In the genomic region with DNA sequence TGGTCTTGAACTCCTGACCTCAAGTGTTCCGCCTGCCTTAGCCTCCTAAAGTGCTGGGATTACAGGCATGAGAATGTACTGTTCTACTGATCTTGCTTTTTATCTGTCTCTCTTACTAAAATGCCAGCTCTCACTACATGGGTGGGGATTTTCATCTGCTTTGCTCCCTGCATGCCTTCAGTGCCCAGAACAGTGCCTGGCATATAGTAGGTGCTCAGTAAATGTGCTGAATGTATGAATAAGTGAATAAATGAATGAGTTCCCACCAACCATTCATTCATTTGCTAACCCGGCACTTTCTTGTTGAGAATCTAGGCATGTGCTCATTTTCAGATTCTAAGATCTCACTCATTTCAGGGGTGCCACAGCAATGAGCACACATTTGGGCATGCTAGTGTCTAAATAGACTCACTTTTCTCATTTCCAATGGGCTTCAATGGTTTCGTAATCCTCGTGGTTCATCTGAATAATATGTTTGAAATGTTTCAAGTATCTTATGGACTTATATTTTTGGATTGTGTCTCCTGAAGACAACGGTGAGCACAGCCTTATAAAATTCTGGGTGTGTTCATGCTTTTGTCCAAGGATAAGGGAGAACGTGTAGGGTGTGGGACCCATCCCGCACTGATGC, we compare ENCODE assay signal across 19 cellular contexts. TPM values are rescaled to one million over a fixed set of nuclear protein-coding genes. Genes with fewer than 3 reads are reported as not detected.
DNase-seq lines count a peak whose midpoint lies in the region; ATAC-seq, FAIRE-seq and TF ChIP-seq lines count a peak whose summit lies in the region.
"Had no signal": no experiment of that assay in that cellular context is flagged by ENCODE, and none has a peak within 500 bp of the region (broad histone marks: within the 10 kb centered on the region; RNA-seq: fewer than 3 reads in every experiment).

No MANE protein-coding gene starts in this region.

- intact Hi-C loops in HepG2 (cut with micrococcal nuclease; ENCODE audit: unreplicated experiment) (no loop called here), right lobe of liver (cut with DNase I) (no loop called here), left ventricle myocardium superior (cut with micrococcal nuclease) (no loop called here), left colon (cut with DNase I, micrococcal nuclease) (no loop called here)
- intact Hi-C loops in activated CD4-positive, alpha-beta memory T cell treated with anti-CD3 and anti-CD28 coated beads for 36 hours (cut with micrococcal nuclease), result loop anchor here (10.0 kb wide), 1 partner anchor 486 kb away; no protein-coding TSS in a partner anchor

- FAIRE-seq in HepG2 (lab: Jason Lieb, UNC), result no peak
- FAIRE-seq in keratinocyte (lab: Jason Lieb, UNC), result no peak

- H3K4me2 ChIP-seq in HepG2 (ENCODE audit: low read depth, low read length) (no peak overlapping the region), keratinocyte (ENCODE audit: control insufficient read depth, extremely low read depth, insufficient read depth, low read depth, low read length) (peak overlapping the region; percentile 12)
- H3K4me2 ChIP-seq: GM23338 had no signal

- no peak overlapping the region for H3K9ac ChIP-seq in HepG2 (ENCODE audit: insufficient read depth, low read depth, low read length)
- H3K9ac ChIP-seq in keratinocyte (ENCODE audit: control insufficient read depth, extremely low read depth, insufficient read depth, low read length), result no peak overlapping the region

- CTCF ChIA-PET in HepG2 (lab: Yijun Ruan, JAX; ENCODE audit: low intra/inter-chr PET ratio, low total read pairs), result no interaction called here
- CTCF ChIA-PET in activated CD4-positive, alpha-beta memory T cell treated with anti-CD3 and anti-CD28 coated beads for 36 hours (lab: Charles Lee), result interaction anchor here (0.6 to 0.7 kb wide), 2 partner anchors 91 to 356 kb away, joined by 3 to 4 read pairs; no protein-coding TSS in a partner anchor

- H3K9me1 ChIP-seq in keratinocyte (ENCODE audit: control insufficient read depth, extremely low read depth, insufficient read depth, low read length), result no peaks in the 10 kb centered on the region

- TF ChIP-seq CTCF in HepG2 (CRISPR knock-in tag; IDR thresholded peaks at IDR 0.05), result no peak
- TF ChIP-seq CTCF in right lobe of liver (IDR thresholded peaks at IDR 0.05), result no peak
- TF ChIP-seq CTCF in keratinocyte (optimal IDR thresholded peaks at IDR 0.05 in 1 of 3, IDR thresholded peaks at IDR 0.05 in 1 of 3, conservative IDR thresholded peaks at IDR 0.05 in 1 of 3; ENCODE audit: extremely low read depth in 1 of 3, insufficient read depth in 2 of 3, low read length in 3 of 3), result no peak

- TSS peak; percentile 1 for BruUV-seq in HepG2 (replicated peaks; lab: Mats Ljungman, UMichigan)

- DNase-seq in HepG2 (ENCODE audit: low spot score), result no peak
- DNase-seq in right lobe of liver, result no peak
- peak; percentile 82 for DNase-seq in amniotic epithelial cell (ENCODE audit: low read depth)
- DNase-seq in keratinocyte (ENCODE audit: low read depth, low spot score), result no peak
- DNase-seq in C1 segment of cervical spinal cord (lab: John Stamatoyannopoulos, UW), result no peak
- no peak for DNase-seq in activated CD4-positive, alpha-beta memory T cell treated with anti-CD3 and anti-CD28 coated beads for 36 hours
- DNase-seq in left ventricle myocardium superior, result no peak
- DNase-seq in left colon, result no peak
- DNase-seq: adrenal gland, head of caudate nucleus, kidney glomerular epithelial cell, NCI-H2107, NCI-H82 had no signal

- H4K20me1 ChIP-seq in HepG2 (ENCODE audit: insufficient read depth, low read length) (peaks cover 67% of the 10 kb centered on the region), keratinocyte (ENCODE audit: control insufficient read depth, extremely low read depth, insufficient read depth, low read length) (no peaks in the 10 kb centered on the region)

- dilution Hi-C loops in keratinocyte (cut with MboI; ENCODE audit: extremely low pct_ligation_motif_present, low sequenced_read_pairs), result no loop called here

- WGBS in HepG2 (ENCODE audit: low lambda C conversion rate), result 95% methylated on average over 7 of the region's 7 CpGs
- 80% methylated on average over 7 of the region's 7 CpGs for WGBS in right lobe of liver (ENCODE audit: insufficient coverage, low coverage, low lambda C conversion rate, missing lambda C conversion rate)

- H3K79me2 ChIP-seq in HepG2 (ENCODE audit: insufficient read depth, low read length) (peaks cover 73% of the 10 kb centered on the region), keratinocyte (ENCODE audit: control insufficient read depth, insufficient read depth, low read length) (peaks cover 9% of the 10 kb centered on the region)

- no peak overlapping the region for H3K27ac Mint-ChIP-seq in activated CD4-positive, alpha-beta memory T cell treated with anti-CD3 and anti-CD28 coated beads for 36 hours
- H3K27ac Mint-ChIP-seq: GM23338; T-helper 1 cell treated with Interleukin-12 subunit alpha and Interleukin-12 subunit beta and Interleukin-4 antibody, amounts not matched to agents 30 μg/mL and 1 μg/mL, for 36 hours had no signal

- H3K4me1 Mint-ChIP-seq in activated CD4-positive, alpha-beta memory T cell treated with anti-CD3 and anti-CD28 coated beads for 36 hours (ENCODE audit: low read depth), result peaks cover 56% of the 10 kb centered on the region

- H3K9me3 ChIP-seq in HepG2 (ENCODE audit: low read length), result no peaks in the 10 kb centered on the region
- no peaks in the 10 kb centered on the region for H3K9me3 ChIP-seq in right lobe of liver
- no peaks in the 10 kb centered on the region for H3K9me3 ChIP-seq in keratinocyte (ENCODE audit: control insufficient read depth, low read depth, low read length)
- H3K9me3 ChIP-seq: adrenal gland, thoracic aorta had no signal

- TF ChIP-seq EP300 in HepG2 (IDR thresholded peaks at IDR 0.05; ENCODE audit: low read depth in 2 of 2, low read length in 2 of 2) (no peak), HepG2 (CRISPR knock-in tag; IDR thresholded peaks at IDR 0.05; ENCODE audit: borderline replicate concordance) (no peak)

- H3K27me3 ChIP-seq in HepG2 (ENCODE audit: control insufficient read depth in 1 of 2, insufficient read depth in 2 of 2, low read length in 2 of 2), result no peaks in the 10 kb centered on the region; a peak in 1 of 5 replicates
- H3K27me3 ChIP-seq in right lobe of liver, result no peaks in the 10 kb centered on the region
- no peaks in the 10 kb centered on the region for H3K27me3 ChIP-seq in keratinocyte (ENCODE audit: control insufficient read depth, extremely low read depth, insufficient read depth, low read length)
- H3K27me3 ChIP-seq: adrenal gland had no signal

- ATAC-seq in HepG2 (no peak), right lobe of liver (no peak), left ventricle myocardium superior (no peak), left colon (no peak)
- ATAC-seq: GM23338 had no signal

- H3K9me3 Mint-ChIP-seq in activated CD4-positive, alpha-beta memory T cell treated with anti-CD3 and anti-CD28 coated beads for 36 hours, result peaks cover 10% of the 10 kb centered on the region
- H3K9me3 Mint-ChIP-seq: GM23338 had no signal

- H3K4me1 ChIP-seq in HepG2 (ENCODE audit: insufficient read depth, low read length) (peaks cover 93% of the 10 kb centered on the region), right lobe of liver (peaks cover 0 to 82% (median 33%) of the 10 kb centered on the region in 4 donors), keratinocyte (ENCODE audit: control insufficient read depth, extremely low read depth, insufficient read depth, low read length) (peaks cover 18% of the 10 kb centered on the region)

- H3K36me3 Mint-ChIP-seq in activated CD4-positive, alpha-beta memory T cell treated with anti-CD3 and anti-CD28 coated beads for 36 hours, result peaks cover 24% of the 10 kb centered on the region

- no peak for TF ChIP-seq RAD21 in HepG2 (CRISPR knock-in tag; IDR thresholded peaks at IDR 0.05)

- H3K4me3 ChIP-seq in HepG2 (replicated peaks in 1 of 3; ENCODE audit: insufficient read depth in 1 of 3, low read depth in 2 of 3, low read length in 3 of 3) (no peak overlapping the region), right lobe of liver (no peak overlapping the region), keratinocyte (ENCODE audit: control insufficient read depth in 2 of 3, extremely low read depth in 1 of 3, insufficient read depth in 2 of 3, low read depth in 1 of 3, low read length in 3 of 3) (no peak overlapping the region)
- H3K4me3 ChIP-seq: adrenal gland, GM23338, thoracic aorta had no signal

- in situ Hi-C loops in HepG2 (cut with HindIII; ENCODE audit: extremely low pct_ligation_motif_present, low pct_unique_long_range_greater_than_20kb), result no loop called here

- H2AFZ ChIP-seq in HepG2 (ENCODE audit: low read length) (no peak overlapping the region), keratinocyte (ENCODE audit: control insufficient read depth, low read length) (no peak overlapping the region)
- H2AFZ ChIP-seq: GM23338 had no signal

- no peak overlapping the region for H3K27ac ChIP-seq in HepG2 (ENCODE audit: extremely low read length, insufficient read depth, low read length)
- H3K27ac ChIP-seq in right lobe of liver, result peak overlapping the region in 1 of 3 donors; percentile 93
- H3K27ac ChIP-seq in keratinocyte (ENCODE audit: control insufficient read depth, insufficient read depth, low read length), result no peak overlapping the region
- H3K27ac ChIP-seq: adrenal gland had no signal

- H3K27me3 Mint-ChIP-seq in activated CD4-positive, alpha-beta memory T cell treated with anti-CD3 and anti-CD28 coated beads for 36 hours, result no peaks in the 10 kb centered on the region

- H3K36me3 ChIP-seq in HepG2 (replicated peaks in 1 of 2; ENCODE audit: control insufficient read depth in 1 of 2, insufficient read depth in 2 of 2, low read length in 2 of 2), result peaks cover 11 to 46% of the 10 kb centered on the region in 2 experiments
- H3K36me3 ChIP-seq in right lobe of liver, result peaks cover 0 to 24% (median 4%) of the 10 kb centered on the region in 4 donors
- peaks cover 0 to 1% of the 10 kb centered on the region in 2 experiments for H3K36me3 ChIP-seq in keratinocyte (ENCODE audit: control insufficient read depth in 2 of 2, extremely low read depth in 1 of 2, insufficient read depth in 2 of 2, low read length in 2 of 2)
- H3K36me3 ChIP-seq: adrenal gland had no signal

- no peak overlapping the region for H3K4me3 Mint-ChIP-seq in activated CD4-positive, alpha-beta memory T cell treated with anti-CD3 and anti-CD28 coated beads for 36 hours
- H3K4me3 Mint-ChIP-seq: GM23338; T-helper 1 cell treated with Interleukin-12 subunit alpha and Interleukin-12 subunit beta and Interleukin-4 antibody, amounts not matched to agents 30 μg/mL and 1 μg/mL, for 36 hours had no signal

- POLR2A ChIA-PET in HepG2 (lab: Yijun Ruan, JAX), result interaction anchor here (1.2 to 17.4 kb wide), 3 partner anchors 7 to 81 kb away, joined by 3 to 357 read pairs (median 4); partner anchors contain the start of gene DHRS3
- POLR2A ChIA-PET in activated CD4-positive, alpha-beta memory T cell treated with anti-CD3 and anti-CD28 coated beads for 36 hours (lab: Charles Lee), result no interaction called here

- TF ChIP-seq POLR2A in HepG2 (IDR thresholded peaks at IDR 0.05; ENCODE audit: insufficient read depth in 1 of 2, low read depth in 2 of 2, low read length in 2 of 2), result peak; percentile 15 to 53; a peak in 2 of 4 replicates
- no peak for TF ChIP-seq POLR2A in right lobe of liver (IDR thresholded peaks at IDR 0.05)

RNA-seq across cellular contexts. Expression of gene DHRS3, which starts 7.6 kb away (rescaled TPM):
- 30.5 and 48.5 TPM in 2 replicates for total RNA-seq in HepG2 (2016; rRNA removed; fragmentation: Illumina TruSeq; extraction: Trizol)
- total RNA-seq in HepG2 (2016; cell fraction: cytosol; rRNA removed; fragmentation: Illumina TruSeq; extraction: Trizol; ENCODE audit: low read depth), result 25.5 and 27.3 TPM in 2 replicates
- 26.6 and 52.7 TPM in 2 replicates for total RNA-seq in HepG2 (2016; cell fraction: insoluble cytoplasmic fraction; rRNA removed; fragmentation: Illumina TruSeq; extraction: Trizol)
- 29.7 and 30.7 TPM in 2 replicates for total RNA-seq in HepG2 (2016; cell fraction: membrane; rRNA removed; fragmentation: Illumina TruSeq; extraction: Trizol)
- total RNA-seq in HepG2 (2016; cell fraction: nucleus; rRNA removed; fragmentation: Illumina TruSeq; extraction: Trizol), result 41.7 and 48.7 TPM in 2 replicates
- 90.5 and 107 TPM in 2 replicates for polyA plus RNA-seq in HepG2 (2011; rRNA removed)
- polyA plus RNA-seq in HepG2 (2011; cell fraction: cytosol; rRNA removed), result 85.8 and 93.3 TPM in 2 replicates
- 96.4 and 100 TPM in 2 replicates for polyA plus RNA-seq in HepG2 (2011; cell fraction: nucleus; rRNA removed)
- polyA plus RNA-seq in HepG2 (2012), result 60.3 and 66.6 TPM in 2 replicates
- polyA plus RNA-seq in HepG2 (2016; cell fraction: cytosol; fragmentation: Illumina TruSeq; extraction: Trizol; ENCODE audit: low read depth), result 7.8 TPM in 2 replicates
- 18.9 and 21.8 TPM in 2 replicates for polyA plus RNA-seq in HepG2 (2016; cell fraction: insoluble cytoplasmic fraction; fragmentation: Illumina TruSeq; extraction: Trizol; ENCODE audit: low read depth)
- 13.0 and 14.3 TPM in 2 replicates for polyA plus RNA-seq in HepG2 (2016; cell fraction: membrane; fragmentation: Illumina TruSeq; extraction: Trizol; ENCODE audit: low read depth)
- polyA plus RNA-seq in HepG2 (2016; cell fraction: nucleus; fragmentation: Illumina TruSeq; extraction: Trizol; ENCODE audit: insufficient read depth, low read depth), result 64.9 and 66.2 TPM in 2 replicates
- polyA minus RNA-seq in HepG2 (2011; rRNA and poly(A)+ RNA removed; ENCODE audit: low replicate concordance), result 17.4 and 446 TPM in 2 replicates
- polyA minus RNA-seq in HepG2 (2011; cell fraction: cytosol; rRNA and poly(A)+ RNA removed), result 107 and 116 TPM in 2 replicates
- polyA minus RNA-seq in HepG2 (2011; cell fraction: nucleus; rRNA and poly(A)+ RNA removed), result 65.1 and 73.6 TPM in 2 replicates
- total RNA-seq in right lobe of liver, result 100 to 1,000 TPM; 132 to 252 (median 172) TPM
- 10.7 to 15.3 TPM (median 14.1 TPM) in 3 replicates for polyA plus RNA-seq in keratinocyte
- 18.5 TPM for polyA plus RNA-seq in keratinocyte (2011; ENCODE audit: low read depth)
- 6.6 and 7.5 TPM in 2 replicates for polyA plus RNA-seq in keratinocyte (2011; cell fraction: cytosol; rRNA removed)
- 18.7 and 18.8 TPM in 2 replicates for polyA plus RNA-seq in keratinocyte (2011; cell fraction: nucleus; rRNA removed)
- 16.1 and 20.2 TPM in 2 replicates for polyA plus RNA-seq in keratinocyte (2012; ENCODE audit: low replicate concordance)
- polyA minus RNA-seq in keratinocyte, result 21.3 to 43.0 TPM (median 32.1 TPM) in 3 replicates
- 12.5 TPM for polyA minus RNA-seq in keratinocyte (2011; cell fraction: cytosol; rRNA and poly(A)+ RNA removed)
- 11.9 and 16.2 TPM in 2 replicates for polyA minus RNA-seq in keratinocyte (2011; cell fraction: nucleus; rRNA and poly(A)+ RNA removed)
- total RNA-seq in activated CD4-positive, alpha-beta memory T cell treated with anti-CD3 and anti-CD28 coated beads for 36 hours, result 10 to 100 TPM; 57.6 to 58.8 TPM
- 79.6 TPM for total RNA-seq in left ventricle myocardium superior
- 100 to 1,000 TPM in 1 of 2 donors, 10 to 100 TPM in 1; 73.2 to 106 TPM for total RNA-seq in left colon

RNA-seq across cellular contexts. Expression of gene AADACL4, which starts 33.5 kb away (rescaled TPM):
- total RNA-seq in HepG2 (2016; rRNA removed; fragmentation: Illumina TruSeq; extraction: Trizol), result not detected in 2 replicates
- not detected in 2 replicates for total RNA-seq in HepG2 (2016; cell fraction: cytosol; rRNA removed; fragmentation: Illumina TruSeq; extraction: Trizol; ENCODE audit: low read depth)
- not detected in 2 replicates for total RNA-seq in HepG2 (2016; cell fraction: insoluble cytoplasmic fraction; rRNA removed; fragmentation: Illumina TruSeq; extraction: Trizol)
- not detected in 2 replicates for total RNA-seq in HepG2 (2016; cell fraction: membrane; rRNA removed; fragmentation: Illumina TruSeq; extraction: Trizol)
- not detected in 2 replicates for total RNA-seq in HepG2 (2016; cell fraction: nucleus; rRNA removed; fragmentation: Illumina TruSeq; extraction: Trizol)
- polyA plus RNA-seq in HepG2 (2011; rRNA removed), result not detected in 2 replicates
- polyA plus RNA-seq in HepG2 (2011; cell fraction: cytosol; rRNA removed), result not detected in 2 replicates
- polyA plus RNA-seq in HepG2 (2011; cell fraction: nucleus; rRNA removed), result not detected in 2 replicates
- polyA plus RNA-seq in HepG2 (2012), result not detected in 2 replicates
- not detected in 2 replicates for polyA plus RNA-seq in HepG2 (2016; cell fraction: cytosol; fragmentation: Illumina TruSeq; extraction: Trizol; ENCODE audit: low read depth)
- polyA plus RNA-seq in HepG2 (2016; cell fraction: insoluble cytoplasmic fraction; fragmentation: Illumina TruSeq; extraction: Trizol; ENCODE audit: low read depth), result not detected in 2 replicates
- polyA plus RNA-seq in HepG2 (2016; cell fraction: membrane; fragmentation: Illumina TruSeq; extraction: Trizol; ENCODE audit: low read depth), result not detected in 2 replicates
- polyA plus RNA-seq in HepG2 (2016; cell fraction: nucleus; fragmentation: Illumina TruSeq; extraction: Trizol; ENCODE audit: insufficient read depth, low read depth), result not detected in 2 replicates
- not detected in 2 replicates for polyA minus RNA-seq in HepG2 (2011; rRNA and poly(A)+ RNA removed; ENCODE audit: low replicate concordance)
- not detected in 2 replicates for polyA minus RNA-seq in HepG2 (2011; cell fraction: cytosol; rRNA and poly(A)+ RNA removed)
- polyA minus RNA-seq in HepG2 (2011; cell fraction: nucleus; rRNA and poly(A)+ RNA removed), result not detected in 2 replicates
- not detected for total RNA-seq in right lobe of liver
- not detected in 3 replicates for polyA plus RNA-seq in keratinocyte
- polyA plus RNA-seq in keratinocyte (2011; ENCODE audit: low read depth), result not detected
- polyA plus RNA-seq in keratinocyte (2011; cell fraction: cytosol; rRNA removed), result not detected in 2 replicates
- not detected in 2 replicates for polyA plus RNA-seq in keratinocyte (2011; cell fraction: nucleus; rRNA removed)
- not detected in 2 replicates for polyA plus RNA-seq in keratinocyte (2012; ENCODE audit: low replicate concordance)
- not detected in 3 replicates for polyA minus RNA-seq in keratinocyte
- polyA minus RNA-seq in keratinocyte (2011; cell fraction: cytosol; rRNA and poly(A)+ RNA removed), result not detected
- not detected in 2 replicates for polyA minus RNA-seq in keratinocyte (2011; cell fraction: nucleus; rRNA and poly(A)+ RNA removed)
- not detected for total RNA-seq in activated CD4-positive, alpha-beta memory T cell treated with anti-CD3 and anti-CD28 coated beads for 36 hours
- total RNA-seq in left ventricle myocardium superior, result not detected
- not detected for total RNA-seq in left colon
- total RNA-seq: adrenal gland, chondrocyte, GM23338, mucosa of gallbladder, thoracic aorta had no signal
- polyA plus RNA-seq: AG04450, GM23338 had no signal
